ENCODE assay signal across 1 cellular context in the genomic region with DNA sequence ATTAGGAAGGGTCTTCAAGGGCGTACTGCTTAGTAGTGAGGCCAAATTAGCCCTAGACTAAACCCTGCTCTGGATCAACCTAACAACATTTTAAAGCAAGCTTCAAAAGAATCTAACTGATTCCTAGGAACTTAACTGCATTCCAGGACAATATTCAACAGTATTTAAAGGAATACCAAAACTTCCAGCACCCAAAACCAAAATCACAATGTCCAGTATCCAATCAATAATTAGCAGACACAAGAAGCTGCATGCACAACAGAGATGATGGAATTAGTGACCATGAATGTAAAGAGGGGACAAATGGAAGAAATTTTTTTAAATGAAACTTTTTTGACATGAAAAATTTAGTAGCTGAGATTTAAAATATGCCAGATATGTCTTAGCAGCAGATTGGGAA.
TF ChIP-seq lines count a peak whose summit lies in the region.

No MANE protein-coding gene starts in this region.

TF ChIP-seq in GM23338, 12 proteins besides CTCF, POLR2A, EP300 and RAD21 (continued from another document):
- TF ChIP-seq, protein P1, sequence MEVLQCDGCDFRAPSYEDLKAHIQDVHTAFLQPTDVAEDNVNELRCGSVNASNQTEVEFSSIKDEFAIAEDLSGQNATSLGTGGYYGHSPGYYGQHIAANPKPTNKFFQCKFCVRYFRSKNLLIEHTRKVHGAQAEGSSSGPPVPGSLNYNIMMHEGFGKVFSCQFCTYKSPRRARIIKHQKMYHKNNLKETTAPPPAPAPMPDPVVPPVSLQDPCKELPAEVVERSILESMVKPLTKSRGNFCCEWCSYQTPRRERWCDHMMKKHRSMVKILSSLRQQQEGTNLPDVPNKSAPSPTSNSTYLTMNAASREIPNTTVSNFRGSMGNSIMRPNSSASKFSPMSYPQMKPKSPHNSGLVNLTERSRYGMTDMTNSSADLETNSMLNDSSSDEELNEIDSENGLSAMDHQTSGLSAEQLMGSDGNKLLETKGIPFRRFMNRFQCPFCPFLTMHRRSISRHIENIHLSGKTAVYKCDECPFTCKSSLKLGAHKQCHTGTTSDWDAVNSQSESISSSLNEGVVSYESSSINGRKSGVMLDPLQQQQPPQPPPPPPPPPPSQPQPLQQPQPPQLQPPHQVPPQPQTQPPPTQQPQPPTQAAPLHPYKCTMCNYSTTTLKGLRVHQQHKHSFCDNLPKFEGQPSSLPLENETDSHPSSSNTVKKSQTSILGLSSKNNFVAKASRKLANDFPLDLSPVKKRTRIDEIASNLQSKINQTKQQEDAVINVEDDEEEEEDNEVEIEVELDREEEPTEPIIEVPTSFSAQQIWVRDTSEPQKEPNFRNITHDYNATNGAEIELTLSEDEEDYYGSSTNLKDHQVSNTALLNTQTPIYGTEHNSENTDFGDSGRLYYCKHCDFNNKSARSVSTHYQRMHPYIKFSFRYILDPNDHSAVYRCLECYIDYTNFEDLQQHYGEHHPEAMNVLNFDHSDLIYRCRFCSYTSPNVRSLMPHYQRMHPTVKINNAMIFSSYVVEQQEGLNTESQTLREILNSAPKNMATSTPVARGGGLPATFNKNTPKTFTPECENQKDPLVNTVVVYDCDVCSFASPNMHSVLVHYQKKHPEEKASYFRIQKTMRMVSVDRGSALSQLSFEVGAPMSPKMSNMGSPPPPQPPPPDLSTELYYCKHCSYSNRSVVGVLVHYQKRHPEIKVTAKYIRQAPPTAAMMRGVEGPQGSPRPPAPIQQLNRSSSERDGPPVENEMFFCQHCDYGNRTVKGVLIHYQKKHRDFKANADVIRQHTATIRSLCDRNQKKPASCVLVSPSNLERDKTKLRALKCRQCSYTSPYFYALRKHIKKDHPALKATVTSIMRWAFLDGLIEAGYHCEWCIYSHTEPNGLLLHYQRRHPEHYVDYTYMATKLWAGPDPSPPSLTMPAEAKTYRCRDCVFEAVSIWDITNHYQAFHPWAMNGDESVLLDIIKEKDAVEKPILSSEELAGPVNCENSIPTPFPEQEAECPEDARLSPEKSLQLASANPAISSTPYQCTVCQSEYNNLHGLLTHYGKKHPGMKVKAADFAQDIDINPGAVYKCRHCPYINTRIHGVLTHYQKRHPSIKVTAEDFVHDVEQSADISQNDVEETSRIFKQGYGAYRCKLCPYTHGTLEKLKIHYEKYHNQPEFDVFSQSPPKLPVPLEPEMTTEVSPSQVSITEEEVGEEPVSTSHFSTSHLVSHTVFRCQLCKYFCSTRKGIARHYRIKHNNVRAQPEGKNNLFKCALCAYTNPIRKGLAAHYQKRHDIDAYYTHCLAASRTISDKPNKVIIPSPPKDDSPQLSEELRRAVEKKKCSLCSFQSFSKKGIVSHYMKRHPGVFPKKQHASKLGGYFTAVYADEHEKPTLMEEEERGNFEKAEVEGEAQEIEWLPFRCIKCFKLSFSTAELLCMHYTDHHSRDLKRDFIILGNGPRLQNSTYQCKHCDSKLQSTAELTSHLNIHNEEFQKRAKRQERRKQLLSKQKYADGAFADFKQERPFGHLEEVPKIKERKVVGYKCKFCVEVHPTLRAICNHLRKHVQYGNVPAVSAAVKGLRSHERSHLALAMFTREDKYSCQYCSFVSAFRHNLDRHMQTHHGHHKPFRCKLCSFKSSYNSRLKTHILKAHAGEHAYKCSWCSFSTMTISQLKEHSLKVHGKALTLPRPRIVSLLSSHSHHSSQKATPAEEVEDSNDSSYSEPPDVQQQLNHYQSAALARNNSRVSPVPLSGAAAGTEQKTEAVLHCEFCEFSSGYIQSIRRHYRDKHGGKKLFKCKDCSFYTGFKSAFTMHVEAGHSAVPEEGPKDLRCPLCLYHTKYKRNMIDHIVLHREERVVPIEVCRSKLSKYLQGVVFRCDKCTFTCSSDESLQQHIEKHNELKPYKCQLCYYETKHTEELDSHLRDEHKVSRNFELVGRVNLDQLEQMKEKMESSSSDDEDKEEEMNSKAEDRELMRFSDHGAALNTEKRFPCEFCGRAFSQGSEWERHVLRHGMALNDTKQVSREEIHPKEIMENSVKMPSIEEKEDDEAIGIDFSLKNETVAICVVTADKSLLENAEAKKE (CRISPR knock-in tag; IDR thresholded peaks at IDR 0.05), result no peak
- TF ChIP-seq STAT1 (IDR thresholded peaks at IDR 0.05; ENCODE audit: unreplicated experiment), result no peak
- no peak for TF ChIP-seq NANOG (IDR thresholded peaks at IDR 0.05; ENCODE audit: borderline replicate concordance)
- TF ChIP-seq ZNF114 (CRISPR knock-in tag; IDR thresholded peaks at IDR 0.05), result no peak
- TF ChIP-seq, protein P2, sequence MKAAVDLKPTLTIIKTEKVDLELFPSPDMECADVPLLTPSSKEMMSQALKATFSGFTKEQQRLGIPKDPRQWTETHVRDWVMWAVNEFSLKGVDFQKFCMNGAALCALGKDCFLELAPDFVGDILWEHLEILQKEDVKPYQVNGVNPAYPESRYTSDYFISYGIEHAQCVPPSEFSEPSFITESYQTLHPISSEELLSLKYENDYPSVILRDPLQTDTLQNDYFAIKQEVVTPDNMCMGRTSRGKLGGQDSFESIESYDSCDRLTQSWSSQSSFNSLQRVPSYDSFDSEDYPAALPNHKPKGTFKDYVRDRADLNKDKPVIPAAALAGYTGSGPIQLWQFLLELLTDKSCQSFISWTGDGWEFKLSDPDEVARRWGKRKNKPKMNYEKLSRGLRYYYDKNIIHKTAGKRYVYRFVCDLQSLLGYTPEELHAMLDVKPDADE (IDR thresholded peaks at IDR 0.05), result no peak
